In the genomic region with DNA sequence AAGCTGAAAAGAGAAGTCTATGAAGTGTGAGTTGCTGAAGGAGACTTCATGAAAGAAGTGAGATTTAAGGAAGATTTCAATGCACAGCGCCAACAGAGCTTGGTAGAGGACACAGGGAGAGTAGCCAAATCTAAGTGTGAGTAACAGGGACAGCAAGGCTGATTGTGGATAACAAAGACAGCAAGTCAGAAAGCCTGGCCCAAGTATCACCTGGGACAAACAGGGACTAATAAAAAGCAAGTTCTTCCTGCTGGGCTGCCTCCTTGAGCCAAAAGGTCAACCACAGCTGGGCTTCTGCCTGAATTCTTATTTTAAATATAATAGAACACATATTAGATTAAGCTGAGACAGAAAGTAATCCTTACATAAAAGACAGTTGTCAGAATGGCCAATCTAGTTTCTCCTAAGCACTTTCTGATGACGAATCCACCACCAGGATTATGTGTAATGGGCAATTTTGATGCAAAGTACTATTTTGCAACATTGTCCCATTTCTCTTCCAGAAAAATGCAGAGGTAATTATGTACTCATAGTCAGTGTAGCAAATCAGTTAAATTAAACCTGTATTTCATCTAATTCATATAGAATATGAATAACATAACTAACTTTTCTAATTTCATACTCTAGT, we compare ENCODE assay signal across 12 cellular contexts.
A peak's percentile ranks its signal among the peaks of the same experiment; 100 is the strongest.
DNase-seq lines count a peak whose midpoint lies in the region; ATAC-seq and TF ChIP-seq lines count a peak whose summit lies in the region.
"Had no signal": no experiment of that assay in that cellular context is flagged by ENCODE, and none has a peak within 500 bp of the region (broad histone marks: within the 10 kb centered on the region; RNA-seq: fewer than 3 reads in every experiment).

No MANE protein-coding gene starts in this region.

- H3K27me3 Mint-ChIP-seq in activated naive CD4-positive, alpha-beta T cell treated with anti-CD3 and anti-CD28 coated beads, Interleukin-2, amount 50 U/mL, for 24 hours: no peaks in the 10 kb centered on the region
- no peaks in the 10 kb centered on the region for H3K27me3 Mint-ChIP-seq in activated naive CD4-positive, alpha-beta T cell treated with anti-CD3 and anti-CD28 coated beads for 36 hours (ENCODE audit: low read depth)
- H3K27me3 Mint-ChIP-seq in stimulated activated naive CD8-positive, alpha-beta T cell treated with anti-CD3 and anti-CD28 coated beads, Interleukin-15, amount 100 ng/mL, for 72 hours: no peaks in the 10 kb centered on the region
- peaks cover 5% of the 10 kb centered on the region for H3K27me3 Mint-ChIP-seq in nephron progenitor cell (ENCODE audit: low read depth, poor library complexity)

- H3K27ac ChIP-seq in epithelial cell of prostate (peak overlapping the region; percentile 65), WERI-Rb-1 (no peak overlapping the region)
- H3K27ac ChIP-seq: brain microvascular endothelial cell, SJCRH30 had no signal

- H3K4me1 Mint-ChIP-seq in activated naive CD4-positive, alpha-beta T cell treated with anti-CD3 and anti-CD28 coated beads, Interleukin-2, amount 50 U/mL, for 24 hours: peaks cover 80% of the 10 kb centered on the region
- H3K4me1 Mint-ChIP-seq in activated naive CD4-positive, alpha-beta T cell treated with anti-CD3 and anti-CD28 coated beads for 36 hours (ENCODE audit: low read depth): peaks cover 69% of the 10 kb centered on the region
- peaks cover 69% of the 10 kb centered on the region for H3K4me1 Mint-ChIP-seq in stimulated activated naive CD8-positive, alpha-beta T cell treated with anti-CD3 and anti-CD28 coated beads, Interleukin-15, amount 100 ng/mL, for 72 hours
- H3K4me1 Mint-ChIP-seq in nephron progenitor cell: peaks cover 26% of the 10 kb centered on the region

- no peak overlapping the region for H3K4me3 ChIP-seq in WERI-Rb-1 (ENCODE audit: low read depth, low read length)
- H3K4me3 ChIP-seq: SJCRH30 had no signal

- peak overlapping the region; percentile 8 for H3K4me3 Mint-ChIP-seq in activated naive CD4-positive, alpha-beta T cell treated with anti-CD3 and anti-CD28 coated beads, Interleukin-2, amount 50 U/mL, for 24 hours
- H3K4me3 Mint-ChIP-seq in activated naive CD4-positive, alpha-beta T cell treated with anti-CD3 and anti-CD28 coated beads for 36 hours: no peak overlapping the region
- H3K4me3 Mint-ChIP-seq in stimulated activated naive CD8-positive, alpha-beta T cell treated with anti-CD3 and anti-CD28 coated beads, Interleukin-15, amount 100 ng/mL, for 72 hours: peak overlapping the region; percentile 23 to 52
- H3K4me3 Mint-ChIP-seq in nephron progenitor cell: no peak overlapping the region

- no peaks in the 10 kb centered on the region for H3K9me3 Mint-ChIP-seq in activated naive CD4-positive, alpha-beta T cell treated with anti-CD3 and anti-CD28 coated beads, Interleukin-2, amount 50 U/mL, for 24 hours
- no peaks in the 10 kb centered on the region for H3K9me3 Mint-ChIP-seq in activated naive CD4-positive, alpha-beta T cell treated with anti-CD3 and anti-CD28 coated beads for 36 hours
- no peaks in the 10 kb centered on the region for H3K9me3 Mint-ChIP-seq in stimulated activated naive CD8-positive, alpha-beta T cell treated with anti-CD3 and anti-CD28 coated beads, Interleukin-15, amount 100 ng/mL, for 72 hours
- no peaks in the 10 kb centered on the region for H3K9me3 Mint-ChIP-seq in nephron progenitor cell

- peak overlapping the region; percentile 90 for H3K27ac Mint-ChIP-seq in activated naive CD4-positive, alpha-beta T cell treated with anti-CD3 and anti-CD28 coated beads, Interleukin-2, amount 50 U/mL, for 24 hours
- H3K27ac Mint-ChIP-seq in activated naive CD4-positive, alpha-beta T cell treated with anti-CD3 and anti-CD28 coated beads for 36 hours: no peak overlapping the region
- peak overlapping the region in 1 of 2 donors; percentile 15 for H3K27ac Mint-ChIP-seq in stimulated activated naive CD8-positive, alpha-beta T cell treated with anti-CD3 and anti-CD28 coated beads, Interleukin-15, amount 100 ng/mL, for 72 hours
- H3K27ac Mint-ChIP-seq in nephron progenitor cell: no peak overlapping the region

- H3K27me3 ChIP-seq in WERI-Rb-1 (ENCODE audit: insufficient read depth, low read depth, severe bottlenecking): no peaks in the 10 kb centered on the region
- H3K27me3 ChIP-seq: brain microvascular endothelial cell, SJCRH30 had no signal

- CTCF ChIA-PET in activated naive CD4-positive, alpha-beta T cell treated with anti-CD3 and anti-CD28 coated beads for 36 hours (lab: Charles Lee): interaction anchor here (1.0 to 1.5 kb wide), 3 partner anchors 11 to 75 kb away, joined by 4 to 7 read pairs (median 6); partner anchors contain the start of gene MAPKAP1

- no peak for DNase-seq in activated naive CD4-positive, alpha-beta T cell treated with anti-CD3 and anti-CD28 coated beads for 36 hours
- DNase-seq in NOMO-1 treated with DMSO at 0.1 percent for 48 hours (lab: John Stamatoyannopoulos, UW; ENCODE audit: unreplicated experiment) (peak; percentile 41), epithelial cell of prostate (ENCODE audit: low read depth, low spot score) (no peak), nephron progenitor cell (no peak), WERI-Rb-1 (no peak)
- no peak for DNase-seq in stimulated activated naive CD8-positive, alpha-beta T cell treated with anti-CD3 and anti-CD28 coated beads, Interleukin-15, amount 100 ng/mL, for 72 hours
- DNase-seq: brain microvascular endothelial cell, foreskin fibroblast, NCI-H1930, SJCRH30 had no signal

- H3K9me3 ChIP-seq in WERI-Rb-1 (ENCODE audit: severe bottlenecking): no peaks in the 10 kb centered on the region
- H3K9me3 ChIP-seq: SJCRH30 had no signal

- ATAC-seq in stimulated activated naive CD8-positive, alpha-beta T cell treated with anti-CD3 and anti-CD28 coated beads, Interleukin-15, amount 100 ng/mL, for 72 hours: no peak
- ATAC-seq in GM21737 (IDR thresholded peaks at IDR 0.05; ENCODE audit: unreplicated experiment): no peak

- H3K36me3 ChIP-seq in WERI-Rb-1: no peaks in the 10 kb centered on the region
- H3K36me3 ChIP-seq: brain microvascular endothelial cell, SJCRH30 had no signal

- intact Hi-C loops in activated naive CD4-positive, alpha-beta T cell treated with anti-CD3 and anti-CD28 coated beads for 36 hours (cut with micrococcal nuclease): loop anchor here (2.0 to 5.0 kb wide), 3 partner anchors 114 to 778 kb away; partner anchors contain the start of gene PBX3

- peaks cover 2% of the 10 kb centered on the region for H3K36me3 Mint-ChIP-seq in activated naive CD4-positive, alpha-beta T cell treated with anti-CD3 and anti-CD28 coated beads, Interleukin-2, amount 50 U/mL, for 24 hours
- H3K36me3 Mint-ChIP-seq in activated naive CD4-positive, alpha-beta T cell treated with anti-CD3 and anti-CD28 coated beads for 36 hours (ENCODE audit: low read depth): peaks cover 2% of the 10 kb centered on the region
- no peaks in the 10 kb centered on the region for H3K36me3 Mint-ChIP-seq in nephron progenitor cell (ENCODE audit: low read depth)

- no peak for TF ChIP-seq CTCF in nephron progenitor cell (IDR thresholded peaks at IDR 0.05)
- no peak for TF ChIP-seq CTCF in WERI-Rb-1 (IDR thresholded peaks at IDR 0.05; ENCODE audit: low read depth, low read length)

Comparison
In these comparisons a context has a peak if more than half of its experiments do, and no peak if none do; other contexts are left out.
1. H3K4me3 Mint-ChIP-seq: peak in activated naive CD4-positive, alpha-beta T cell treated with anti-CD3 and anti-CD28 coated beads, Interleukin-2, amount 50 U/mL, for 24 hours (single experiment) and stimulated activated naive CD8-positive, alpha-beta T cell treated with anti-CD3 and anti-CD28 coated beads, Interleukin-15, amount 100 ng/mL, for 72 hours (2 of 2); none in activated naive CD4-positive, alpha-beta T cell treated with anti-CD3 and anti-CD28 coated beads for 36 hours (single experiment) and nephron progenitor cell (single experiment).